ENCODE assay signal across 11 cellular contexts in the genomic region with DNA sequence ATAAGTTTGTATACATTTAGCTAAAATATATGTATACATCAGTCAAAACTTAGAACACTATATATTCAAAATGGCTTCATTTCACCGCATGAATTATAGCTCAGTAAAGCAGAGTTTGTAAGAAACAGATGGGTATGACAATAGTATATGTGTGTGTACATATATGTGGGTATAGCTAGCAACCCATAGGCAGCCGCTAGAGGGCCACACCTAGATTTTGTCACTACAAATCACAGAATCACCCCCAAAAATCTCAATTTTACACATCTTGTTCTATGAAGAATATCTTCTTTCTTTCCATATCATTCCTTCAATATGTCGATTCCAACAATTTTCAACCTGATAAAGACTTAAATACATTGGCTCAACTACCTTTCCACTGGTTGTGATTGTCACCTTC.
DNase-seq lines count a peak whose midpoint lies in the region; ATAC-seq and TF ChIP-seq lines count a peak whose summit lies in the region.
"Had no signal": no experiment of that assay in that cellular context is flagged by ENCODE, and none has a peak within 500 bp of the region (broad histone marks: within the 10 kb centered on the region; RNA-seq: fewer than 3 reads in every experiment).

No MANE protein-coding gene starts in this region.

- no peaks in the 10 kb centered on the region for H3K27me3 ChIP-seq in brain microvascular endothelial cell (replicated peaks)
- H3K27me3 ChIP-seq in effector memory CD4-positive, alpha-beta T cell (replicated peaks; ENCODE audit: control insufficient read depth, insufficient read depth, low read length, poor library complexity, severe bottlenecking), result no peaks in the 10 kb centered on the region
- no peaks in the 10 kb centered on the region for H3K27me3 ChIP-seq in right cardiac atrium (ENCODE audit: control insufficient read depth, insufficient read depth)
- H3K27me3 ChIP-seq: heart left ventricle, tibial nerve had no signal

- WGBS in right cardiac atrium, result 56% methylated on average over 3 of the region's 3 CpGs

- no peaks in the 10 kb centered on the region for H3K36me3 ChIP-seq in brain microvascular endothelial cell (replicated peaks)
- no peaks in the 10 kb centered on the region for H3K36me3 ChIP-seq in effector memory CD4-positive, alpha-beta T cell (ENCODE audit: control insufficient read depth, insufficient read depth, low read length)
- H3K36me3 ChIP-seq: heart left ventricle, tibial nerve had no signal

- peaks cover 2% of the 10 kb centered on the region for H3K9me3 ChIP-seq in effector memory CD4-positive, alpha-beta T cell (ENCODE audit: control insufficient read depth, low read length)
- no peaks in the 10 kb centered on the region for H3K9me3 ChIP-seq in right cardiac atrium (ENCODE audit: control insufficient read depth, low read length)

- H3K27ac ChIP-seq in brain microvascular endothelial cell (no peak overlapping the region), coronary artery (no peak overlapping the region), right cardiac atrium (ENCODE audit: low read length) (no peak overlapping the region)
- H3K27ac ChIP-seq in effector memory CD4-positive, alpha-beta T cell (ENCODE audit: insufficient read depth, low read length, poor library complexity, severe bottlenecking), result no peak overlapping the region
- H3K27ac ChIP-seq: heart left ventricle, tibial nerve had no signal

- H3K4me3 ChIP-seq in brain microvascular endothelial cell (ENCODE audit: low read depth, low read length), result no peak overlapping the region
- H3K4me3 ChIP-seq in effector memory CD4-positive, alpha-beta T cell (ENCODE audit: insufficient read depth, low read depth, low read length, poor library complexity, severe bottlenecking), result no peak overlapping the region
- no peak overlapping the region for H3K4me3 ChIP-seq in coronary artery
- no peak overlapping the region for H3K4me3 ChIP-seq in right cardiac atrium (ENCODE audit: low read length)
- H3K4me3 ChIP-seq: heart left ventricle, tibial nerve had no signal

- DNase-seq in HuH-7.5 (ENCODE audit: low spot score), result peak; percentile 4
- DNase-seq in brain microvascular endothelial cell, result no peak
- DNase-seq in effector memory CD4-positive, alpha-beta T cell, result no peak
- DNase-seq in iPS-NIHi11 (ENCODE audit: low spot score), result no peak
- no peak for DNase-seq in coronary artery (ENCODE audit: low spot score)
- DNase-seq in right cardiac atrium, result no peak
- DNase-seq: central memory CD4-positive, alpha-beta T cell; heart left ventricle had no signal

- peak; percentile 70 for TF ChIP-seq CTCF in GM12872 (IDR thresholded peaks at IDR 0.05; ENCODE audit: insufficient read depth, low read depth, low read length)
- TF ChIP-seq CTCF in brain microvascular endothelial cell (IDR thresholded peaks at IDR 0.05; ENCODE audit: low read depth, low read length, missing control alignments), result peak; percentile 29
- TF ChIP-seq CTCF in coronary artery (IDR thresholded peaks at IDR 0.05), result no peak

- intact Hi-C loops in right cardiac atrium (cut with DNase I), result no loop called here

- in situ Hi-C loops in brain microvascular endothelial cell (cut with HindIII; ENCODE audit: low pct_ligation_motif_present, low sequenced_read_pairs), result no loop called here

- H3K4me1 ChIP-seq in effector memory CD4-positive, alpha-beta T cell (ENCODE audit: control insufficient read depth, insufficient read depth, low read length, poor library complexity, severe bottlenecking), result no peaks in the 10 kb centered on the region
- no peaks in the 10 kb centered on the region for H3K4me1 ChIP-seq in right cardiac atrium (ENCODE audit: control insufficient read depth, insufficient read depth, low read length)
- H3K4me1 ChIP-seq: heart left ventricle, tibial nerve had no signal

- ATAC-seq in GM21390 (IDR thresholded peaks at IDR 0.05; ENCODE audit: unreplicated experiment) (peak; percentile 60), right cardiac atrium (no peak)
- ATAC-seq: heart left ventricle had no signal
